Comparison of ENCODE assay signal across 12 cellular contexts in the genomic region with DNA sequence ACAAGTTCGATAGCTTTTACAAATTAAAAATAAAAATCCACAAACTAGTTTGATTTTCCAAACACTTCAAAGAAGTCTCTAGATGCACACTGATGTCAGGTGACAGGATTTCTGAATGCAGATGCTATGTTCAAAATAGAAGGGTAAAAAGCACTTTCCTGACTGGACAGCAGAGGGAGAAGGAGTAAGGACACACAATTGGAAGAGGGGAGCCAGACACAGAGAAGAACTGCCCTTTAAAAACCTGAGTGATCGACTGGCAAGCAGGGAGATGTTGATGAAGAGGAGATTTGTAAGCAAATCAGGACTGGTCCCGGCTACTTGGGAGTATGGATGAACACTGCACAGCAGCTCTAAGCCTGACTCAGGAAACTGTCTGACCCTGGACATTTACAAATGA.
DNase-seq lines count a peak whose midpoint lies in the region; ATAC-seq and TF ChIP-seq lines count a peak whose summit lies in the region.
"Had no signal": no experiment of that assay in that cellular context is flagged by ENCODE, and none has a peak within 500 bp of the region (broad histone marks: within the 10 kb centered on the region; RNA-seq: fewer than 3 reads in every experiment).

No MANE protein-coding gene starts in this region.

- no peaks in the 10 kb centered on the region for H3K4me1 Mint-ChIP-seq in WTC11
- no peaks in the 10 kb centered on the region for H3K4me1 Mint-ChIP-seq in activated T-cell treated with anti-CD3 and anti-CD28 coated beads, Interleukin-2, amount 50 U/mL, for 72 hours (ENCODE audit: low read depth)
- H3K4me1 Mint-ChIP-seq: memory B cell had no signal

- peak; percentile 36 for DNase-seq in ACHN
- peak; percentile 15 for DNase-seq in H4 (ENCODE audit: low spot score)
- no peak for DNase-seq in WTC11 (ENCODE audit: low spot score)
- DNase-seq in iPS-NIHi11 (ENCODE audit: low spot score) = peak; percentile 31
- no peak for DNase-seq in GM20000 (ENCODE audit: low spot score)
- DNase-seq in activated T-cell treated with anti-CD3 and anti-CD28 coated beads, Interleukin-2, amount 50 U/mL, for 72 hours = no peak
- no peak for DNase-seq in NCI-H1417 treated with DMSO at 0.1 percent for 48 hours (lab: John Stamatoyannopoulos, UW)
- no peak for DNase-seq in activated naive CD4-positive, alpha-beta T cell (lab: John Stamatoyannopoulos, UW)
- DNase-seq: activated CD4-positive, CD25-positive, alpha-beta regulatory T cell; DND-41; NCI-H1930 had no signal

- ATAC-seq in WTC11 = peak; percentile 75
- ATAC-seq in activated T-cell treated with anti-CD3 and anti-CD28 coated beads, Interleukin-2, amount 50 U/mL, for 72 hours (replicated peaks in 1 of 2) = no peak

- no peaks in the 10 kb centered on the region for H3K9me3 Mint-ChIP-seq in WTC11
- H3K9me3 Mint-ChIP-seq in activated T-cell treated with anti-CD3 and anti-CD28 coated beads, Interleukin-2, amount 50 U/mL, for 72 hours = peaks cover 3 to 7% of the 10 kb centered on the region in 2 donors

- CTCF ChIA-PET in WTC11 (lab: Charles Lee) = interaction anchor here (0.8 to 1.6 kb wide), 3 partner anchors 13 to 181 kb away, joined by 3 read pairs; no protein-coding TSS in a partner anchor

- H3K36me3 Mint-ChIP-seq in WTC11 = peaks cover 28% of the 10 kb centered on the region
- no peaks in the 10 kb centered on the region for H3K36me3 Mint-ChIP-seq in activated T-cell treated with anti-CD3 and anti-CD28 coated beads, Interleukin-2, amount 50 U/mL, for 72 hours (ENCODE audit: insufficient read depth in 2 of 2)
- H3K36me3 Mint-ChIP-seq: memory B cell had no signal

- TF ChIP-seq CTCF in WTC11 (IDR thresholded peaks at IDR 0.05) (0 out of 2 replicates have a peak, but pooled peaks have one; percentile 30), GM20000 (IDR thresholded peaks at IDR 0.05; ENCODE audit: extremely low read depth, missing control alignments) (no peak)

- POLR2A ChIA-PET in WTC11 (lab: Charles Lee) = no interaction called here

- H3K4me3 Mint-ChIP-seq in WTC11 = no peak overlapping the region
- no peak overlapping the region for H3K4me3 Mint-ChIP-seq in activated T-cell treated with anti-CD3 and anti-CD28 coated beads, Interleukin-2, amount 50 U/mL, for 72 hours
- H3K4me3 Mint-ChIP-seq: memory B cell had no signal

- in situ Hi-C loops in ACHN (cut with HindIII; ENCODE audit: low pct_ligation_motif_present, low pct_unique_long_range_greater_than_20kb, low sequenced_read_pairs) = no loop called here

- no peaks in the 10 kb centered on the region for H3K27me3 Mint-ChIP-seq in WTC11 (ENCODE audit: low read depth)
- H3K27me3 Mint-ChIP-seq in activated T-cell treated with anti-CD3 and anti-CD28 coated beads, Interleukin-2, amount 50 U/mL, for 72 hours (ENCODE audit: low read depth) = no peaks in the 10 kb centered on the region
- H3K27me3 Mint-ChIP-seq: memory B cell had no signal

- H3K27ac Mint-ChIP-seq in WTC11 = no peak overlapping the region; the same call in 1 of the 2 replicates
- no peak overlapping the region for H3K27ac Mint-ChIP-seq in activated T-cell treated with anti-CD3 and anti-CD28 coated beads, Interleukin-2, amount 50 U/mL, for 72 hours
- H3K27ac Mint-ChIP-seq: memory B cell had no signal

TF ChIP-seq in WTC11, 78 proteins besides CTCF, POLR2A, EP300 and RAD21:
- TF ChIP-seq SP1 (CRISPR knock-in tag; conservative IDR thresholded peaks at IDR 0.05) (no peak), CREB1 (CRISPR knock-in tag; IDR thresholded peaks at IDR 0.05) (no peak), EMX1 (CRISPR knock-in tag; IDR thresholded peaks at IDR 0.05) (no peak), MXD4 (CRISPR knock-in tag; IDR thresholded peaks at IDR 0.05; ENCODE audit: borderline replicate concordance) (no peak)
- TF ChIP-seq, protein P1, sequence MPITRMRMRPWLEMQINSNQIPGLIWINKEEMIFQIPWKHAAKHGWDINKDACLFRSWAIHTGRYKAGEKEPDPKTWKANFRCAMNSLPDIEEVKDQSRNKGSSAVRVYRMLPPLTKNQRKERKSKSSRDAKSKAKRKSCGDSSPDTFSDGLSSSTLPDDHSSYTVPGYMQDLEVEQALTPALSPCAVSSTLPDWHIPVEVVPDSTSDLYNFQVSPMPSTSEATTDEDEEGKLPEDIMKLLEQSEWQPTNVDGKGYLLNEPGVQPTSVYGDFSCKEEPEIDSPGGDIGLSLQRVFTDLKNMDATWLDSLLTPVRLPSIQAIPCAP (CRISPR knock-in tag; IDR thresholded peaks at IDR 0.05) = no peak
- TF ChIP-seq, protein P2, sequence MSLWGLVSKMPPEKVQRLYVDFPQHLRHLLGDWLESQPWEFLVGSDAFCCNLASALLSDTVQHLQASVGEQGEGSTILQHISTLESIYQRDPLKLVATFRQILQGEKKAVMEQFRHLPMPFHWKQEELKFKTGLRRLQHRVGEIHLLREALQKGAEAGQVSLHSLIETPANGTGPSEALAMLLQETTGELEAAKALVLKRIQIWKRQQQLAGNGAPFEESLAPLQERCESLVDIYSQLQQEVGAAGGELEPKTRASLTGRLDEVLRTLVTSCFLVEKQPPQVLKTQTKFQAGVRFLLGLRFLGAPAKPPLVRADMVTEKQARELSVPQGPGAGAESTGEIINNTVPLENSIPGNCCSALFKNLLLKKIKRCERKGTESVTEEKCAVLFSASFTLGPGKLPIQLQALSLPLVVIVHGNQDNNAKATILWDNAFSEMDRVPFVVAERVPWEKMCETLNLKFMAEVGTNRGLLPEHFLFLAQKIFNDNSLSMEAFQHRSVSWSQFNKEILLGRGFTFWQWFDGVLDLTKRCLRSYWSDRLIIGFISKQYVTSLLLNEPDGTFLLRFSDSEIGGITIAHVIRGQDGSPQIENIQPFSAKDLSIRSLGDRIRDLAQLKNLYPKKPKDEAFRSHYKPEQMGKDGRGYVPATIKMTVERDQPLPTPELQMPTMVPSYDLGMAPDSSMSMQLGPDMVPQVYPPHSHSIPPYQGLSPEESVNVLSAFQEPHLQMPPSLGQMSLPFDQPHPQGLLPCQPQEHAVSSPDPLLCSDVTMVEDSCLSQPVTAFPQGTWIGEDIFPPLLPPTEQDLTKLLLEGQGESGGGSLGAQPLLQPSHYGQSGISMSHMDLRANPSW (CRISPR knock-in tag; conservative IDR thresholded peaks at IDR 0.05; ENCODE audit: low read depth) = no peak

Comparison
In these comparisons a context has a peak if more than half of its experiments do, and no peak if none do; other contexts are left out.
1. DNase-seq: peak in ACHN (single experiment), H4 (single experiment) and iPS-NIHi11 (single experiment); none in WTC11 (single experiment), GM20000 (single experiment), activated T-cell treated with anti-CD3 and anti-CD28 coated beads, Interleukin-2, amount 50 U/mL, for 72 hours (0 of 2), NCI-H1417 treated with DMSO at 0.1 percent for 48 hours (single experiment) and activated naive CD4-positive, alpha-beta T cell (0 of 4).